1 cellular context compared by ENCODE assay signal in the genomic region with DNA sequence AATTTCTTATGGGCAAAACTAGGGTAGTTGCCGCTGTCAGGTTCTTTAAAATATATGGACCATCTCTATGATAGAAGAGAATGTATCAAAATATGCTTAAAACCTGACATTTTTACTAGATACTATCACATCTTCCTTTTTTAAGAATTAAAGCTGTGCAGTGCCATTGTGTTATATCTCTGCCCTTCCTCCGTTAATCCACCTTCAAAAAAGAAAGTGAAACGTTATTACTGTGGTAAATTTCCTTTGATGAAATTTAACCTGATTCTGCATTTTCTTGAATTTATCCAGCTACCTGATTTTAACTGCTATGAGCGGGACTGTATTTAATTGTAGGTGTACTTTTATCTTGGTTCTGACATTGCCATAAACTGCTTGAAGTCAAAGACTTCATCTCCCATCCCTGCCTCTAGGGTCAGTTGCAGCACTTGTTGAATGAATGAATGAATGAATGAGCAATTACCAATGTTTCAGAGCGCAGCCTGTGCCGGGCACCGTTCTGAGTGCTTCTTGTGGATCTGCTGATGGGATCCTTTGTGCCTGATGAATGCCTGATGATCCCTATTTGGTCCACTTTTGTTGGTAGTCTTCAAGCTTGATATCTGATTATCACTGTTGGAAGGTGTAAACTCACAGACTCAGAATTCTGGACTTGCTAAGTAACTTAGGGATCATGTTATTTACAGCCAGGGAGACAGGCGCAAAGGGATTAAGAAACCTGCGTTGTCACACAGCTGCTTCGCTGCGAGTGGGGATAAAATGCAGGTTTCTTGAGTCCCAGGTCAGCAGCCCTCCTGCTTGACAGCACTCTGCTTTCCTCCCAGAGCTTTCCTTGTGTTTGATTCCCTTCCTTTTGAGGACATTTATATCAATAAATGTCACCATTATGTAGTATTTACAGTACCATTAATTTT.
TF ChIP-seq lines count a peak whose summit lies in the region.

No MANE protein-coding gene starts in this region.

TF ChIP-seq in GM12891, 5 proteins besides CTCF, POLR2A, EP300 and RAD21:
- TF ChIP-seq TAF1 (IDR thresholded peaks at IDR 0.05; ENCODE audit: low read depth, low read length): no peak
- no peak for TF ChIP-seq SPI1 (IDR thresholded peaks at IDR 0.05; ENCODE audit: low read depth, low read length)
- no peak for TF ChIP-seq PAX5 (IDR thresholded peaks at IDR 0.05; ENCODE audit: insufficient read depth, low read length, severe bottlenecking)
- no peak for TF ChIP-seq POLR2AphosphoS5 (IDR thresholded peaks at IDR 0.05; ENCODE audit: low read depth, low read length)
- no peak for TF ChIP-seq POU2F2 (IDR thresholded peaks at IDR 0.05; ENCODE audit: low read depth, low read length)
